ENCODE assay signal across 21 cellular contexts in genomic region chr6:118294906-118295305, GRCh38.
DNase-seq lines count a peak whose midpoint lies in the region; ATAC-seq and TF ChIP-seq lines count a peak whose summit lies in the region.
"Had no signal": no experiment of that assay in that cellular context is flagged by ENCODE, and none has a peak within 500 bp of the region (broad histone marks: within the 10 kb centered on the region; RNA-seq: fewer than 3 reads in every experiment).

No MANE protein-coding gene starts in this region.

- no peak overlapping the region for H3K4ac ChIP-seq in mesendoderm (ENCODE audit: low read depth, low read length)

- no CpG with 5 or more reads among the region's 1 CpG for WGBS in mesendoderm (ENCODE audit: extremely low coverage, insufficient coverage, low lambda C conversion rate)

- ATAC-seq in Right ventricle myocardium inferior = peak; percentile 71
- peak; percentile 78 for ATAC-seq in left ventricle myocardium superior

- H4K5ac ChIP-seq in mesendoderm (ENCODE audit: low read length) = no peak overlapping the region

- H2BK120ac ChIP-seq in mesendoderm (ENCODE audit: low read depth, low read length) = no peak overlapping the region

- no peak overlapping the region for H4K8ac ChIP-seq in mesendoderm (ENCODE audit: low read depth, low read length)

- DNase-seq in Right ventricle myocardium inferior (ENCODE audit: missing footprints) = no peak
- no peak for DNase-seq in cardiac septum (ENCODE audit: low spot score)
- no peak for DNase-seq in left ventricle myocardium superior
- no peak for DNase-seq in tibial artery
- DNase-seq in NCI-H1105 treated with DMSO at 0.1 percent for 48 hours (lab: John Stamatoyannopoulos, UW) = no peak
- DNase-seq in NCI-H1417 treated with DMSO at 0.1 percent for 48 hours (lab: John Stamatoyannopoulos, UW) = no peak
- no peak for DNase-seq in mesendoderm
- DNase-seq: ACHN, DMS153, DND-41, HCEC 1CT, KBM-7, NCI-H1694, NCI-H2029 treated with DMSO at 0.1 percent for 48 hours, NCI-H2227 treated with DMSO at 0.1 percent for 48 hours, NCI-H526 treated with DMSO at 0.1 percent for 48 hours, RPMI8226, SHP77 treated with DMSO at 0.1 percent for 48 hours had no signal

- H3K23ac ChIP-seq in mesendoderm (ENCODE audit: low read length) = no peak overlapping the region

- H3K18ac ChIP-seq in mesendoderm (ENCODE audit: low read length) = no peak overlapping the region

- H2BK15ac ChIP-seq in mesendoderm (replicated peaks; ENCODE audit: low read depth) = no peak overlapping the region

- H3K4me3 ChIP-seq in rectal smooth muscle tissue (ENCODE audit: low read length) = no peak overlapping the region
- no peak overlapping the region for H3K4me3 ChIP-seq in tibial artery
- H3K4me3 ChIP-seq in mesendoderm (ENCODE audit: low read length) = no peak overlapping the region
- H3K4me3 ChIP-seq: PC-9 had no signal

- TF ChIP-seq CTCF in tibial artery (IDR thresholded peaks at IDR 0.05) = no peak

- H3K27ac ChIP-seq in rectal smooth muscle tissue (ENCODE audit: low read depth, low read length) = peak overlapping the region; percentile 50
- H3K27ac ChIP-seq in tibial artery = peak overlapping the region; percentile 85
- H3K27ac ChIP-seq in mesendoderm (ENCODE audit: low read depth, low read length) = no peak overlapping the region
- H3K27ac ChIP-seq: 22Rv1, PC-9 had no signal

- no peaks in the 10 kb centered on the region for H3K36me3 ChIP-seq in rectal smooth muscle tissue (ENCODE audit: control insufficient read depth, insufficient read depth, low read length)
- no peaks in the 10 kb centered on the region for H3K36me3 ChIP-seq in tibial artery
- H3K36me3 ChIP-seq in mesendoderm (ENCODE audit: control insufficient read depth, insufficient read depth, low read length) = no peaks in the 10 kb centered on the region

- no peak overlapping the region for H3K56ac ChIP-seq in mesendoderm (ENCODE audit: low read length)

- H3K4me1 ChIP-seq in rectal smooth muscle tissue (ENCODE audit: control insufficient read depth, insufficient read depth, low read length) = peaks cover 48% of the 10 kb centered on the region
- peaks cover 0 to 77% (median 34%) of the 10 kb centered on the region in 4 donors for H3K4me1 ChIP-seq in tibial artery
- no peaks in the 10 kb centered on the region for H3K4me1 ChIP-seq in mesendoderm (ENCODE audit: control insufficient read depth, low read depth, low read length)

- intact Hi-C loops in Right ventricle myocardium inferior (cut with DNase I) = loop anchor here (1.0 to 5.0 kb wide), 2 partner anchors 77 to 167 kb away; no protein-coding TSS in a partner anchor
- intact Hi-C loops in cardiac septum (cut with DNase I) = loop anchor here (1.0 to 5.0 kb wide), 2 partner anchors 77 to 242 kb away; no protein-coding TSS in a partner anchor
- intact Hi-C loops in left ventricle myocardium superior (cut with micrococcal nuclease) = no loop called here
- intact Hi-C loops in tibial artery (cut with DNase I; ENCODE audit: low total_unique reads) = no loop called here

- H3K27me3 ChIP-seq in rectal smooth muscle tissue (ENCODE audit: control insufficient read depth, insufficient read depth, low read length) (no peaks in the 10 kb centered on the region), tibial artery (no peaks in the 10 kb centered on the region), mesendoderm (ENCODE audit: insufficient read depth, low read length, poor library complexity) (no peaks in the 10 kb centered on the region)

- no peak overlapping the region for H2AK5ac ChIP-seq in mesendoderm (ENCODE audit: low read length)

- no peaks in the 10 kb centered on the region for H3K79me1 ChIP-seq in mesendoderm (ENCODE audit: low read length)

- H3K79me2 ChIP-seq in mesendoderm (ENCODE audit: control insufficient read depth, insufficient read depth, low read length) = no peaks in the 10 kb centered on the region

- H3K9me3 ChIP-seq in tibial artery = no peaks in the 10 kb centered on the region

- no peak overlapping the region for H3K4me2 ChIP-seq in mesendoderm (ENCODE audit: low read length)
- H3K4me2 ChIP-seq: PC-9 had no signal

- H3K9ac ChIP-seq in rectal smooth muscle tissue (ENCODE audit: low read length) (no peak overlapping the region), mesendoderm (ENCODE audit: low read length) (no peak overlapping the region)

- no peak overlapping the region for H2BK5ac ChIP-seq in mesendoderm (ENCODE audit: low read length)

Comparison
In these comparisons a context has a peak if more than half of its experiments do, and no peak if none do; other contexts are left out.
1. intact Hi-C loops: an anchor here in Right ventricle myocardium inferior (1.0 to 5.0 kb wide) and cardiac septum (1.0 to 5.0 kb wide); none called in left ventricle myocardium superior and tibial artery.